ENCODE assay signal across 12 cellular contexts in genomic region chr16:75380870-75381269, GRCh38. TPM values are rescaled to one million over a fixed set of nuclear protein-coding genes. Genes with fewer than 3 reads are reported as not detected.
DNase-seq lines count a peak whose midpoint lies in the region; ATAC-seq, FAIRE-seq and TF ChIP-seq lines count a peak whose summit lies in the region.
"Had no signal": no experiment of that assay in that cellular context is flagged by ENCODE, and none has a peak within 500 bp of the region (broad histone marks: within the 10 kb centered on the region; RNA-seq: fewer than 3 reads in every experiment).

No MANE protein-coding gene starts in this region.

- H3K9me3 ChIP-seq in CD8-positive, alpha-beta T cell (ENCODE audit: low read length), result no peaks in the 10 kb centered on the region
- H3K9me3 ChIP-seq in IMR-90 (ENCODE audit: control insufficient read depth, insufficient read depth, low read length) (no peaks in the 10 kb centered on the region), tibial nerve (no peaks in the 10 kb centered on the region)
- H3K9me3 ChIP-seq: gastrocnemius medialis had no signal

- peaks cover 20 to 48% of the 10 kb centered on the region in 2 experiments; a peak in 3 of 4 replicates for H3K79me1 ChIP-seq in IMR-90 (ENCODE audit: low read depth in 1 of 2, low read length in 2 of 2)

- no peak overlapping the region for H3K4me3 ChIP-seq in CD8-positive, alpha-beta T cell (ENCODE audit: low read depth, low read length)
- H3K4me3 ChIP-seq in IMR-90 (ENCODE audit: insufficient read depth, low read depth, low read length) (no peak overlapping the region), bronchial epithelial cell (ENCODE audit: low read depth, low read length) (no peak overlapping the region), tibial nerve (no peak overlapping the region)
- H3K4me3 ChIP-seq: gastrocnemius medialis, neural progenitor cell had no signal

- no TSS peak for BruUV-seq in IMR-90 (replicated peaks; lab: Mats Ljungman, UMichigan)

- peak in 1 of 2 donors; percentile 20 for TF ChIP-seq EP300 in tibial nerve (IDR thresholded peaks at IDR 0.05)

- H2AK9ac ChIP-seq in IMR-90 (replicated peaks; ENCODE audit: low read depth, low read length, poor library complexity), result no peak overlapping the region

- in situ Hi-C loops in IMR-90 (cut with MboI; ENCODE audit: low sequenced_read_pairs), result no loop called here

- H3K4me3 Mint-ChIP-seq in CD8-positive, alpha-beta T cell, result peak overlapping the region; percentile 81
- peak overlapping the region; percentile 65 to 86 (median 75) for H3K4me3 Mint-ChIP-seq in naive thymus-derived CD8-positive, alpha-beta T cell
- H3K4me3 Mint-ChIP-seq: neural progenitor cell had no signal

- peak overlapping the region; percentile 18 to 48; a peak in 2 of 4 replicates for H4K8ac ChIP-seq in IMR-90 (ENCODE audit: low read depth in 2 of 2, low read length in 2 of 2)

- H3K9me3 Mint-ChIP-seq in CD8-positive, alpha-beta T cell, result no peaks in the 10 kb centered on the region
- H3K9me3 Mint-ChIP-seq in naive thymus-derived CD8-positive, alpha-beta T cell, result no peaks in the 10 kb centered on the region
- H3K9me3 Mint-ChIP-seq: neural progenitor cell had no signal

- TF ChIP-seq CTCF in CD8-positive, alpha-beta T cell (IDR thresholded peaks at IDR 0.05), result no peak
- TF ChIP-seq CTCF in IMR-90 (conservative IDR thresholded peaks at IDR 0.05; ENCODE audit: low read depth, low read length) (no peak), bronchial epithelial cell (IDR thresholded peaks at IDR 0.05; ENCODE audit: insufficient read depth, low read length, severe bottlenecking) (no peak), RWPE1 (conservative IDR thresholded peaks at IDR 0.05; ENCODE audit: low read depth) (no peak), tibial nerve (IDR thresholded peaks at IDR 0.05) (no peak)

- CTCF ChIA-PET in CD8-positive, alpha-beta T cell (lab: Charles Lee), result interaction anchor here (0.6 to 12.2 kb wide), 4 partner anchors 21 to 182 kb away, joined by 3 to 214 read pairs (median 10); no protein-coding TSS in a partner anchor
- CTCF ChIA-PET in IMR-90 (lab: Yijun Ruan, JAX), result interaction anchor here (0.6 to 1.1 kb wide), 3 partner anchors 21 to 147 kb away, joined by 3 to 4 read pairs (median 3); no protein-coding TSS in a partner anchor
- CTCF ChIA-PET in RWPE1 (lab: Yijun Ruan, JAX), result no interaction called here

- TF ChIP-seq POLR2A in IMR-90 (IDR thresholded peaks at IDR 0.05; ENCODE audit: low read depth, low read length) (no peak), tibial nerve (IDR thresholded peaks at IDR 0.05) (no peak)

- no peak overlapping the region for H4K91ac ChIP-seq in IMR-90 (ENCODE audit: insufficient read depth, low read depth, low read length)

- H2BK20ac ChIP-seq in IMR-90 (ENCODE audit: low read depth, low read length), result peak overlapping the region; percentile 81; the same call in 1 of the 2 replicates

- no peaks in the 10 kb centered on the region for H3K27me3 ChIP-seq in CD8-positive, alpha-beta T cell (ENCODE audit: insufficient read depth, low read length)
- H3K27me3 ChIP-seq in IMR-90 (ENCODE audit: control insufficient read depth, insufficient read depth, low read length) (no peaks in the 10 kb centered on the region), bronchial epithelial cell (ENCODE audit: control insufficient read depth, insufficient read depth, low read length) (no peaks in the 10 kb centered on the region), tibial nerve (no peaks in the 10 kb centered on the region)
- H3K27me3 ChIP-seq: gastrocnemius medialis, neural progenitor cell had no signal

- H3K18ac ChIP-seq in IMR-90 (ENCODE audit: low read depth, low read length), result peak overlapping the region; percentile 89; the same call in 1 of the 2 replicates

- no peak overlapping the region for H3K56ac ChIP-seq in IMR-90 (ENCODE audit: extremely low read depth, insufficient read depth, low read length)

- peaks cover 26% of the 10 kb centered on the region for H3K36me3 Mint-ChIP-seq in CD8-positive, alpha-beta T cell
- H3K36me3 Mint-ChIP-seq in naive thymus-derived CD8-positive, alpha-beta T cell, result peaks cover 10 to 32% (median 25%) of the 10 kb centered on the region in 3 donors

- no peaks in the 10 kb centered on the region for H3K27me3 Mint-ChIP-seq in CD8-positive, alpha-beta T cell (ENCODE audit: low read depth)
- H3K27me3 Mint-ChIP-seq in naive thymus-derived CD8-positive, alpha-beta T cell, result peaks cover 0 to 33% (median 3%) of the 10 kb centered on the region in 5 donors

- H2BK120ac ChIP-seq in IMR-90 (ENCODE audit: low read depth, low read length), result peak overlapping the region; percentile 51; the same call in 1 of the 2 replicates

- no peak overlapping the region for H4K5ac ChIP-seq in IMR-90 (ENCODE audit: low read depth, low read length)

- dilution Hi-C loops in IMR-90 (cut with HindIII; ENCODE audit: low sequenced_read_pairs, unreplicated experiment), result no loop called here

- ATAC-seq in CD8-positive, alpha-beta T cell, result peak; percentile 25
- peak; percentile 53 for ATAC-seq in IMR-90 (ENCODE audit: low read depth)
- no peak for ATAC-seq in naive thymus-derived CD8-positive, alpha-beta T cell
- ATAC-seq: gastrocnemius medialis, Right ventricle myocardium inferior had no signal

- H3K4me2 ChIP-seq in IMR-90 (ENCODE audit: low read depth, low read length), result peak overlapping the region; percentile 63; the same call in 1 of the 2 replicates
- H3K4me2 ChIP-seq: neural progenitor cell had no signal

- no peak for FAIRE-seq in bronchial epithelial cell (lab: Jason Lieb, UNC)
- FAIRE-seq: kidney had no signal

- no peaks in the 10 kb centered on the region for H4K20me1 ChIP-seq in IMR-90 (ENCODE audit: insufficient read depth, low read length)

- POLR2A ChIA-PET in CD8-positive, alpha-beta T cell (lab: Charles Lee), result interaction anchor here (0.9 to 1.1 kb wide), 5 partner anchors 9 to 147 kb away, joined by 3 to 5 read pairs (median 3); partner anchors contain the start of gene CFDP1
- POLR2A ChIA-PET in IMR-90 (lab: Charles Lee; ENCODE audit: unreplicated experiment), result interaction anchor here (0.6 kb wide), 1 partner anchor 162 kb away, joined by 4 read pairs; no protein-coding TSS in a partner anchor
- POLR2A ChIA-PET in naive thymus-derived CD8-positive, alpha-beta T cell (lab: Charles Lee), result interaction anchor here (0.9 to 1.8 kb wide), 2 partner anchors 52 to 182 kb away, joined by 3 to 4 read pairs; partner anchors contain the start of gene CFDP1
- POLR2A ChIA-PET in RWPE1 (lab: Yijun Ruan, JAX; ENCODE audit: low non-redundant PET), result no interaction called here

- no peaks in the 10 kb centered on the region for H3K36me3 ChIP-seq in CD8-positive, alpha-beta T cell (ENCODE audit: insufficient read depth, low read length)
- H3K36me3 ChIP-seq in IMR-90 (ENCODE audit: control insufficient read depth, insufficient read depth, low read length) (no peaks in the 10 kb centered on the region; the same call in 1 of the 2 replicates), bronchial epithelial cell (ENCODE audit: control insufficient read depth, insufficient read depth, low read length) (no peaks in the 10 kb centered on the region), tibial nerve (peaks cover 0 to 7% (median 0%) of the 10 kb centered on the region in 3 donors)
- H3K36me3 ChIP-seq: gastrocnemius medialis, neural progenitor cell had no signal

- H3K9ac ChIP-seq in IMR-90 (ENCODE audit: low read depth, low read length), result 0 out of 2 replicates have a peak overlapping the region, but pooled peaks have one; percentile 43
- H3K9ac ChIP-seq: neural progenitor cell had no signal

- no CpG with 5 or more reads among the region's 2 CpGs for WGBS in IMR-90 (ENCODE audit: extremely low coverage in 2 of 2, insufficient read length in 1 of 2), 2 experiments
- WGBS in tibial nerve, 2 donors, result 40 to 48% methylated on average over 2 of the region's 2 CpGs

- 0 out of 3 replicates have a peak overlapping the region, but pooled peaks have one; percentile 91 for H2BK15ac ChIP-seq in IMR-90 (ENCODE audit: low read depth, low read length)

- no peak overlapping the region for H3K14ac ChIP-seq in IMR-90 (replicated peaks; ENCODE audit: low read depth, low read length)

- H3K23ac ChIP-seq in IMR-90 (ENCODE audit: low read depth, low read length), result no peak overlapping the region

- peak overlapping the region; percentile 59 for H2BK5ac ChIP-seq in IMR-90 (ENCODE audit: low read depth, low read length, poor library complexity, severe bottlenecking)

- H2AFZ ChIP-seq in IMR-90 (replicated peaks; ENCODE audit: low read length, poor library complexity), result no peak overlapping the region
- H2AFZ ChIP-seq: neural progenitor cell had no signal

- H3K9me1 ChIP-seq in IMR-90 (ENCODE audit: insufficient read depth, low read length), result peaks cover 19% of the 10 kb centered on the region

- H3K4ac ChIP-seq in IMR-90 (ENCODE audit: low read depth, low read length), result peak overlapping the region; percentile 79; the same call in 1 of the 2 replicates

- no peak overlapping the region for H3K27ac Mint-ChIP-seq in CD8-positive, alpha-beta T cell
- H3K27ac Mint-ChIP-seq in naive thymus-derived CD8-positive, alpha-beta T cell, result peak overlapping the region in 4 of 10 donors; percentile 20 to 90 (median 48)

- TF ChIP-seq RAD21 in IMR-90 (IDR thresholded peaks at IDR 0.05; ENCODE audit: low read length), result no peak; the same call in 1 of the 2 replicates

- intact Hi-C loops in CD8-positive, alpha-beta T cell (cut with DNase I, micrococcal nuclease), result loop anchor here (1.0 to 10.0 kb wide), 3 partner anchors 151 to 676 kb away; partner anchors contain the start of gene MLKL (in 1 of the 2)
- intact Hi-C loops in IMR-90 (cut with micrococcal nuclease), result loop anchor here (5.0 kb wide), 1 partner anchor 129 kb away; the partner anchor contains the start of gene BCAR1

- peaks cover 35% of the 10 kb centered on the region for H3K4me1 Mint-ChIP-seq in CD8-positive, alpha-beta T cell (ENCODE audit: low read depth)
- peaks cover 24 to 47% (median 38%) of the 10 kb centered on the region in 4 donors for H3K4me1 Mint-ChIP-seq in naive thymus-derived CD8-positive, alpha-beta T cell

- no peak overlapping the region for H3K27ac ChIP-seq in CD8-positive, alpha-beta T cell (ENCODE audit: low read depth, low read length)
- H3K27ac ChIP-seq in IMR-90 (ENCODE audit: insufficient read depth, low read length) (peak overlapping the region; percentile 75), RWPE1 (no peak overlapping the region), tibial nerve (peak overlapping the region in 2 of 4 donors; percentile 22 to 32)
- H3K27ac ChIP-seq: gastrocnemius medialis, neural progenitor cell had no signal

- DNase-seq in CD8-positive, alpha-beta T cell, result no peak
- DNase-seq in IMR-90 (peak; percentile 79), bronchial epithelial cell (ENCODE audit: low read depth) (peak; percentile 55), NCI-H526 treated with DMSO at 0.1 percent for 48 hours (lab: John Stamatoyannopoulos, UW) (no peak), RWPE1 (ENCODE audit: low spot score) (no peak), tibial nerve (ENCODE audit: low spot score in 2 of 2) (no peak)
- peak in 1 of 10 donors; percentile 7 for DNase-seq in naive thymus-derived CD8-positive, alpha-beta T cell
- DNase-seq: gastrocnemius medialis, kidney, NCI-H1105 had no signal

- H3K4me1 ChIP-seq in CD8-positive, alpha-beta T cell (ENCODE audit: insufficient read depth, low read length), result peaks cover 20% of the 10 kb centered on the region
- peaks cover 25% of the 10 kb centered on the region for H3K4me1 ChIP-seq in IMR-90 (ENCODE audit: control insufficient read depth, insufficient read depth, low read length)
- H3K4me1 ChIP-seq in tibial nerve, result peaks cover 0 to 45% (median 15%) of the 10 kb centered on the region in 4 donors

- H2AK5ac ChIP-seq in IMR-90 (ENCODE audit: low read depth, low read length), result 0 out of 2 replicates have a peak overlapping the region, but pooled peaks have one; percentile 52

RNA-seq across cellular contexts. Expression of gene CFDP1, which starts 52.4 kb away (rescaled TPM):
- total RNA-seq in CD8-positive, alpha-beta T cell, result 10 to 100 TPM; 18.6 to 20.3 TPM
- total RNA-seq in IMR-90 (2012; rRNA removed) (15.6 and 32.5 TPM in 2 replicates), bronchial epithelial cell (46.6 and 58.6 TPM in 2 replicates), tibial nerve (100 to 1,000 TPM in 1 of 4 donors, 10 to 100 TPM in 3; 35.6 to 120 (median 62.4) TPM)
- polyA plus RNA-seq in IMR-90 (2012; rRNA removed), result 36.2 and 38.7 TPM in 2 replicates
- polyA plus RNA-seq in IMR-90 (2012; cell fraction: cytosol; rRNA removed), result 5.4 and 8.9 TPM in 2 replicates
- polyA plus RNA-seq in IMR-90 (2012; cell fraction: nucleus; rRNA removed; ENCODE audit: low replicate concordance), result 1.8 and 16.7 TPM in 2 replicates
- 10 to 100 TPM; 34.9 to 39.0 TPM for total RNA-seq in naive thymus-derived CD8-positive, alpha-beta T cell
- polyA plus RNA-seq in naive thymus-derived CD8-positive, alpha-beta T cell, result 10 to 100 TPM; 34.3 to 36.8 (median 34.5) TPM

Comparison
In these comparisons a context has a peak if more than half of its experiments do, and no peak if none do; other contexts are left out.
1. ATAC-seq: peak in CD8-positive, alpha-beta T cell (single experiment) and IMR-90 (single experiment); none in naive thymus-derived CD8-positive, alpha-beta T cell (0 of 2).
2. DNase-seq: peak in IMR-90 (single experiment) and bronchial epithelial cell (single experiment); none in CD8-positive, alpha-beta T cell (0 of 7), NCI-H526 treated with DMSO at 0.1 percent for 48 hours (single experiment), RWPE1 (single experiment) and tibial nerve (0 of 2).